In genomic region chr6:123295181-123295580, GRCh38 we compare ENCODE assay signal across 33 cellular contexts.
"Had no signal": no experiment of that assay in that cellular context is flagged by ENCODE, and none has a peak within 500 bp of the region (broad histone marks: within the 10 kb centered on the region; RNA-seq: fewer than 3 reads in every experiment).

No MANE protein-coding gene starts in this region.

- H3K4me3 ChIP-seq: adrenal gland, ascending aorta, body of pancreas, breast epithelium, cardiac muscle cell had no signal

- H3K9me3 ChIP-seq: adrenal gland, ascending aorta, body of pancreas, breast epithelium had no signal

- ATAC-seq: activated naive CD4-positive, alpha-beta T cell treated with anti-CD3 and anti-CD28 coated beads, Interleukin-2, amount 50 U/mL, for 72 hours; activated naive CD8-positive, alpha-beta T cell treated with anti-CD3 and anti-CD28 coated beads, Interleukin-2, amount 50 U/mL, for 24 hours; activated T-cell treated with anti-CD3 and anti-CD28 coated beads, Interleukin-2, amount 50 U/mL, for 4 hours; activated T-cell treated with anti-CD3 and anti-CD28 coated beads, Interleukin-2, amount 50 U/mL, for 72 hours; activated T-helper 17 cell treated with anti-CD3 and anti-CD28 coated beads, Interleukin-2, amount 50 U/mL, for 72 hours; body of pancreas had no signal

- DNase-seq: activated effector memory CD4-positive, alpha-beta T cell treated with anti-CD3 and anti-CD28 coated beads, Interleukin-2, amount 50 U/mL, for 16 hours; activated effector memory CD4-positive, alpha-beta T cell treated with Interleukin-2 at 50 U/mL for 16 hours; activated gamma-delta T cell; activated gamma-delta T cell treated with Interleukin-2 at 50 U/mL for 16 hours; activated naive CD4-positive, alpha-beta T cell; activated naive CD4-positive, alpha-beta T cell treated with anti-CD3 and anti-CD28 coated beads for 36 hours; activated naive CD4-positive, alpha-beta T cell treated with anti-CD3 and anti-CD28 coated beads, Interleukin-2, amount 10 ng/mL, durations not matched to agents 7 days and 5 days; activated naive CD4-positive, alpha-beta T cell treated with anti-CD3 and anti-CD28 coated beads, Interleukin-2, amount 50 U/mL, for 16 hours; activated naive CD4-positive, alpha-beta T cell treated with Interleukin-2 at 50 U/mL for 16 hours; activated naive CD8-positive, alpha-beta T cell treated with anti-CD3 and anti-CD28 coated beads for 36 hours; activated naive CD8-positive, alpha-beta T cell treated with anti-CD3 and anti-CD28 coated beads, Interleukin-2, amount 10 ng/mL, durations not matched to agents 7 days and 5 days; activated naive CD8-positive, alpha-beta T cell treated with anti-CD3 and anti-CD28 coated beads, Interleukin-2, amount 50 U/mL, for 24 hours; activated T-cell treated with anti-CD3 and anti-CD28 coated beads for 4 hours; activated T-cell treated with anti-CD3 and anti-CD28 coated beads, Interleukin-2, amount 50 U/mL, for 1 hour; activated T-cell treated with anti-CD3 and anti-CD28 coated beads, Interleukin-2, amount 50 U/mL, for 24 hours; activated T-cell treated with anti-CD3 and anti-CD28 coated beads, Interleukin-2, amount 50 U/mL, for 4 hours; activated T-cell treated with anti-CD3 and anti-CD28 coated beads, Interleukin-2, amount 50 U/mL, for 48 hours; activated T-cell treated with anti-CD3 and anti-CD28 coated beads, Interleukin-2, amount 50 U/mL, for 72 hours; adrenal gland; amniotic stem cell; amygdala; anterior cingulate cortex; aorta; body of pancreas; brain microvascular endothelial cell; caudate nucleus; central memory CD4-positive, alpha-beta T cell; cerebellar nuclear complex had no signal

- H3K4me1 ChIP-seq: adrenal gland, ascending aorta, body of pancreas, breast epithelium had no signal

- H3K36me3 ChIP-seq: adrenal gland, ascending aorta, brain microvascular endothelial cell, breast epithelium, cardiac muscle cell had no signal

- H3K27ac ChIP-seq: adrenal gland, ascending aorta, body of pancreas, brain microvascular endothelial cell, breast epithelium, cardiac muscle cell had no signal

- H3K27me3 ChIP-seq: adrenal gland, ascending aorta, body of pancreas, brain microvascular endothelial cell, breast epithelium, cardiac muscle cell had no signal
